ENCODE assay signal across 1 cellular context in genomic region chr5:149300441-149300840, GRCh38.
TF ChIP-seq lines count a peak whose summit lies in the region.

No MANE protein-coding gene starts in this region.

TF ChIP-seq in HepG2, 621 proteins besides CTCF, POLR2A, EP300 and RAD21:
- TF ChIP-seq CENPX (CRISPR knock-in tag; IDR thresholded peaks at IDR 0.05): no peak
- no peak for TF ChIP-seq MYNN (CRISPR knock-in tag; IDR thresholded peaks at IDR 0.05; ENCODE audit: low read depth)
- no peak for TF ChIP-seq HOMEZ (CRISPR knock-in tag; IDR thresholded peaks at IDR 0.05; ENCODE audit: low read depth)
- TF ChIP-seq ZSCAN25 (CRISPR knock-in tag; IDR thresholded peaks at IDR 0.05): no peak
- no peak for TF ChIP-seq ZBTB43 (CRISPR knock-in tag; conservative IDR thresholded peaks at IDR 0.05)
- TF ChIP-seq HOXD1 (CRISPR knock-in tag; IDR thresholded peaks at IDR 0.05): no peak
- no peak for TF ChIP-seq ZFP91 (CRISPR knock-in tag; IDR thresholded peaks at IDR 0.05; ENCODE audit: borderline replicate concordance)
- TF ChIP-seq KDM4B (CRISPR knock-in tag; IDR thresholded peaks at IDR 0.05): no peak
- no peak for TF ChIP-seq ZNF225 (CRISPR knock-in tag; IDR thresholded peaks at IDR 0.05)
- no peak for TF ChIP-seq ZNF430 (CRISPR knock-in tag; IDR thresholded peaks at IDR 0.05)
TF ChIP-seq in HepG2: peak in this region for 0.
